In the genomic region with DNA sequence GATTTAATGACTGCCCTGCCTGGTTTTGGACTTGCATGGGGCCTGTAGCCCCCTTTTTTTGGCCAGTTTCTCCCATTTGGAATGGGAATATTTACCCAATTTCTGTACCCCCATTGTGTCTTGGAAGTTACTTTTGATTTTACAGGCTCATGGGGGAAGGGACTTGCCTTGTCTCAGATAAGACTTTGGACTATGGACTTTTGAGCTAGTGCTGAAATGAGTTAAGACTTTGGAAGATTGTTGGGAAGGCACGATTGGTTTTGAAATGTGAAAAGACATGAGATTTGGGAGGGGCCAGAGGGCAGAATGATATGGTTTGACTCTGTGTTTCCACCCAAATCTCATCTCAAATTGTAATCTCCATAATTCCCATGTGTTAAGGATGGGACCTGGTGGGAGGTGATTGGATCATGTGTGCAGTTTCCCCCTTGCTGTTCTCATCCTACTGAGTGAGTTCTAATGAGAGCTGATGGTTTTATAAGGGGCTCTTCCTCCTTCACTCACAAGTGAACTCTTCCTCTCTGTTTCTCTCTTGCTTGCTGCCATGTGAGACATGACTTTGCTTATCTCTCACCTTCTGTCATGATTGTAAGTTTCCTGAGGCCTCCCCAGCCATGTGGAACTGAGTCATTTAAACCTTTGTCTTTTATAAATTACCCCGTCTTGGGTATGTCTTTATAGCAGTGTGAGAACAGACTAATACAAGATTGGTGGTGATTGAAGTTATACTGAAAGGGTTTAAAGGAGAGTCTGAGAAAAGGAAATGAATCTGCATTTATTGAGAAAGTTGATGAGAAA, we compare ENCODE assay signal across 13 cellular contexts. TPM values are rescaled to one million over a fixed set of nuclear protein-coding genes. Genes with fewer than 3 reads are reported as not detected.
"Had no signal": no experiment of that assay in that cellular context is flagged by ENCODE, and none has a peak within 500 bp of the region (broad histone marks: within the 10 kb centered on the region; RNA-seq: fewer than 3 reads in every experiment).

No MANE protein-coding gene starts in this region.

RNA-seq across cellular contexts. Expression of a gene that starts 8.7 kb away (rescaled TPM):
- total RNA-seq: dermis blood vessel endothelial cell; dorsolateral prefrontal cortex; glomerular endothelial cell; heart right ventricle; kidney epithelial cell; left cardiac atrium; left ventricle myocardium inferior; lung microvascular endothelial cell; mesothelial cell of epicardium; naive thymus-derived CD4-positive, alpha-beta T cell had no signal
- polyA plus RNA-seq: heart right ventricle; naive thymus-derived CD4-positive, alpha-beta T cell had no signal

RNA-seq across cellular contexts. Expression of a gene that starts 22.6 kb away (rescaled TPM):
- total RNA-seq: dermis blood vessel endothelial cell; dorsolateral prefrontal cortex; glomerular endothelial cell; heart right ventricle; kidney epithelial cell; left cardiac atrium; left ventricle myocardium inferior; lower lobe of right lung; lung microvascular endothelial cell; mesenteric fat pad; mesothelial cell of epicardium; naive thymus-derived CD4-positive, alpha-beta T cell had no signal
- polyA plus RNA-seq: heart right ventricle; naive thymus-derived CD4-positive, alpha-beta T cell had no signal

RNA-seq across cellular contexts. Expression of a gene that starts 26.7 kb away (rescaled TPM):
- total RNA-seq: dermis blood vessel endothelial cell; gastrocnemius medialis; glomerular endothelial cell; heart right ventricle; kidney epithelial cell; left cardiac atrium; left ventricle myocardium inferior; lower lobe of right lung; lung microvascular endothelial cell; mesenteric fat pad; mesothelial cell of epicardium; naive thymus-derived CD4-positive, alpha-beta T cell had no signal
- polyA plus RNA-seq: heart right ventricle; naive thymus-derived CD4-positive, alpha-beta T cell had no signal

RNA-seq across cellular contexts. Expression of a gene that starts 32.9 kb away (rescaled TPM):
- total RNA-seq: dermis blood vessel endothelial cell; dorsolateral prefrontal cortex; heart right ventricle; kidney epithelial cell; left cardiac atrium; left ventricle myocardium inferior; lower lobe of right lung; lung microvascular endothelial cell; mesenteric fat pad; mesothelial cell of epicardium; naive thymus-derived CD4-positive, alpha-beta T cell had no signal
- polyA plus RNA-seq: heart right ventricle; naive thymus-derived CD4-positive, alpha-beta T cell had no signal

RNA-seq across cellular contexts. Expression of a gene that starts 38.7 kb away (rescaled TPM):
- total RNA-seq: dermis blood vessel endothelial cell; gastrocnemius medialis; glomerular endothelial cell; heart right ventricle; kidney epithelial cell; left cardiac atrium; left ventricle myocardium inferior; lung microvascular endothelial cell; mesenteric fat pad; mesothelial cell of epicardium; naive thymus-derived CD4-positive, alpha-beta T cell had no signal
- polyA plus RNA-seq: heart right ventricle; naive thymus-derived CD4-positive, alpha-beta T cell had no signal
